ENCODE assay signal across 7 cellular contexts in the genomic region with DNA sequence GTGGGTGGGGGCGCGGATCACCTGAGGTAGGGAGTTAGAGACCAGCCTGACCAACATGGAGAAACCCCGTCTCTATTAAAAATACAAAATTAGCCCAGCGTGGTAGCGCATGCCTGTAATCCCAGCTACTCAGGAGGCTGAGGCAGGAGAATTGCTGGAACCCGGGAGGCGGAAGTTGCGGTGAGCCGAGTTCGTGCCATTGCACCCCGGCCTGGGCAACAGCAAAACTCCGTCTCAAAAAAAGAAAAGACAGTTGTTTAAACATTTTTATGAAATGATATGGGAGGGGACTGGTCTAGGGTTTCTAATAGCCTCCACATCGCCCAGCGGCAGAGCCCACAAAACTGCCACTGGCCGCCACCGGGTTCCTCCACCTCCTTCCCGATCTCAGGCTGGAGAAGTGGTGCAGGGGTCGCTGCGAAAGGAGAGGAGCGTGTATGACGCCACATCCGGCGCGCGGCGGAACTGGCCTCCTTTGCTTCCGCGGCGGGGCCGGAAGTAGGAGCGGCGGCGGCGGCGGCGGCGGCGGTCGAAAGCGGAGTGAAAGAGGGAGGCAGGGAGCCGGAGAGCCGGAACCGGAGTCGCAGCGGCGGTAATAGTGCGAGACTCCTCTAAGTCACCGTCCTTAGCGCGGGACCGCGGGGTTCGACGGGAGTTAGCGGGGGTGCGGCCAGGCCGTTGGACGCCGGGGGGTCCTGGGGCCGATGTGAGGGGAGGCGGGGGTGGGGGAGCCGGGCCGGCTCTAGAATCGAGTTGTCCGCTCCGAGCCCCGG.
DNase-seq lines count a peak whose midpoint lies in the region; ATAC-seq and TF ChIP-seq lines count a peak whose summit lies in the region.

Gene PPP4C, plus strand, starts transcription at position 492 of the 773 bp plus-strand sequence. CDS start 384 bp downstream, outside the sequence.

- TF ChIP-seq CTCF in cardiac fibroblast (IDR thresholded peaks at IDR 0.05; ENCODE audit: low read depth, low read length), result no peak

- ATAC-seq in GM18502 (IDR thresholded peaks at IDR 0.05; ENCODE audit: poor library complexity, unreplicated experiment) (peak; percentile 75), HG03097 (IDR thresholded peaks at IDR 0.05; ENCODE audit: low FRiP score, unreplicated experiment) (peak; percentile 70)

- H3K4me3 ChIP-seq in cardiac fibroblast (replicated peaks in 1 of 2; ENCODE audit: low read depth in 2 of 2, low read length in 2 of 2), result peak within 1 kb of the TSS; percentile 93 to 96

- DNase-seq in NCI-H345 treated with DMSO at 0.1 percent for 48 hours (lab: John Stamatoyannopoulos, UW; ENCODE audit: unreplicated experiment) (peak; percentile 90), cardiac fibroblast (ENCODE audit: low read depth in 2 of 2) (peak; percentile 90 to 91), iris pigment epithelial cell (ENCODE audit: low read depth) (peak; percentile 89)
- DNase-seq in activated CD4-positive, CD25-positive, alpha-beta regulatory T cell (lab: John Stamatoyannopoulos, UW), result peak; percentile 77 to 87 (median 80)
- peak; percentile 77 to 91 for DNase-seq in stimulated activated CD4-positive, alpha-beta T cell treated with anti-CD3 and anti-CD28 coated beads, Interleukin-12 subunit alpha, Interleukin-12 subunit beta, amount 100 ng/mL, for 24 hours (ENCODE audit: low read depth in 2 of 2)

Comparison
In these comparisons a context has a peak if more than half of its experiments do, and no peak if none do; other contexts are left out.
1. Peak in every context shown above with its lines: DNase-seq, ATAC-seq and H3K4me3 ChIP-seq.